In genomic region chr11:57427692-57428082, GRCh38 we compare ENCODE assay signal across 8 cellular contexts. TPM values are rescaled to one million over a fixed set of nuclear protein-coding genes. Genes with fewer than 3 reads are reported as not detected.
DNase-seq lines count a peak whose midpoint lies in the region; ATAC-seq lines count a peak whose summit lies in the region.

No MANE protein-coding gene starts in this region.

- H3K27ac Mint-ChIP-seq in activated T-helper 2 cell treated with anti-CD3 and anti-CD28 coated beads, Interferon-gamma antibody, Interleukin-2, Interleukin-4, amounts not matched to agents 10 μg/mL and 5 μg/mL and 100 μg/mL, durations not matched to agents 14 hours and 24 hours and 36 hours, result peak overlapping the region; percentile 64

- H3K4me1 Mint-ChIP-seq in activated T-helper 2 cell treated with anti-CD3 and anti-CD28 coated beads, Interferon-gamma antibody, Interleukin-2, Interleukin-4, amounts not matched to agents 10 μg/mL and 5 μg/mL and 100 μg/mL, durations not matched to agents 14 hours and 24 hours and 36 hours (ENCODE audit: low read depth), result peaks cover 42% of the 10 kb centered on the region

- H3K9me3 Mint-ChIP-seq in activated T-helper 2 cell treated with anti-CD3 and anti-CD28 coated beads, Interferon-gamma antibody, Interleukin-2, Interleukin-4, amounts not matched to agents 10 μg/mL and 5 μg/mL and 100 μg/mL, durations not matched to agents 14 hours and 24 hours and 36 hours, result no peaks in the 10 kb centered on the region

- peak; percentile 72 for DNase-seq in G401 (ENCODE audit: low spot score)
- no peak for DNase-seq in activated T-helper 2 cell treated with anti-CD3 and anti-CD28 coated beads, Interferon-gamma antibody, Interleukin-2, Interleukin-4, amounts not matched to agents 10 μg/mL and 5 μg/mL and 100 μg/mL, durations not matched to agents 14 hours and 24 hours and 36 hours (ENCODE audit: low spot score)
- DNase-seq in left cardiac atrium, result peak; percentile 76
- DNase-seq in sciatic nerve (ENCODE audit: low spot score), result peak; percentile 93
- no peak for DNase-seq in DMS114 treated with DMSO at 0.1 percent for 48 hours (lab: John Stamatoyannopoulos, UW; ENCODE audit: unreplicated experiment)
- no peak for DNase-seq in D341Med (ENCODE audit: low spot score)
- no peak for DNase-seq in activated gamma-delta T cell treated with Interleukin-2 at 50 U/mL for 16 hours

- peaks cover 40% of the 10 kb centered on the region for H3K36me3 Mint-ChIP-seq in activated T-helper 2 cell treated with anti-CD3 and anti-CD28 coated beads, Interferon-gamma antibody, Interleukin-2, Interleukin-4, amounts not matched to agents 10 μg/mL and 5 μg/mL and 100 μg/mL, durations not matched to agents 14 hours and 24 hours and 36 hours (ENCODE audit: low read depth)

- in situ Hi-C loops in G401 (cut with HindIII; ENCODE audit: low sequenced_read_pairs), result no loop called here

- H3K27me3 Mint-ChIP-seq in activated T-helper 2 cell treated with anti-CD3 and anti-CD28 coated beads, Interferon-gamma antibody, Interleukin-2, Interleukin-4, amounts not matched to agents 10 μg/mL and 5 μg/mL and 100 μg/mL, durations not matched to agents 14 hours and 24 hours and 36 hours (ENCODE audit: low read depth), result peaks cover 3% of the 10 kb centered on the region

- peak overlapping the region; percentile 91 for H3K4me3 Mint-ChIP-seq in activated T-helper 2 cell treated with anti-CD3 and anti-CD28 coated beads, Interferon-gamma antibody, Interleukin-2, Interleukin-4, amounts not matched to agents 10 μg/mL and 5 μg/mL and 100 μg/mL, durations not matched to agents 14 hours and 24 hours and 36 hours (ENCODE audit: low read depth)

- ATAC-seq in left cardiac atrium, result peak; percentile 41 to 45
- peak; percentile 80 for ATAC-seq in sciatic nerve
- ATAC-seq in GM18858 (IDR thresholded peaks at IDR 0.05; ENCODE audit: unreplicated experiment), result no peak

- intact Hi-C loops in activated T-helper 2 cell treated with anti-CD3 and anti-CD28 coated beads, Interferon-gamma antibody, Interleukin-2, Interleukin-4, amounts not matched to agents 10 μg/mL and 5 μg/mL and 100 μg/mL, durations not matched to agents 14 hours and 24 hours and 36 hours (cut with micrococcal nuclease), result loop anchor here (5.0 to 10.0 kb wide), 3 partner anchors 90 to 240 kb away; partner anchors contain the start of genes P2RX3, SSRP1, YPEL4 and ZDHHC5
- intact Hi-C loops in left cardiac atrium (cut with DNase I) (no loop called here), sciatic nerve (cut with DNase I) (no loop called here)

RNA-seq across cellular contexts. Expression of gene SLC43A3, which starts 0.8 kb away (rescaled TPM):
- not detected in 2 replicates for total RNA-seq in G401 (2014; rRNA removed; shearing (Covaris generic))
- total RNA-seq in activated T-helper 2 cell treated with anti-CD3 and anti-CD28 coated beads, Interferon-gamma antibody, Interleukin-2, Interleukin-4, amounts not matched to agents 10 μg/mL and 5 μg/mL and 100 μg/mL, durations not matched to agents 14 hours and 24 hours and 36 hours, result 174 and 189 TPM in 2 replicates
- 10 to 100 TPM; 39.3 to 46.7 TPM for total RNA-seq in left cardiac atrium
- total RNA-seq in sciatic nerve, result 75.4 TPM

RNA-seq across cellular contexts. Expression of gene RTN4RL2, which starts 32.6 kb away (rescaled TPM):
- total RNA-seq in G401 (2014; rRNA removed; shearing (Covaris generic)), result 2.9 TPM in 1 of 2 replicates, not detected in the other
- 0.18 TPM in 1 of 2 replicates, not detected in the other for total RNA-seq in activated T-helper 2 cell treated with anti-CD3 and anti-CD28 coated beads, Interferon-gamma antibody, Interleukin-2, Interleukin-4, amounts not matched to agents 10 μg/mL and 5 μg/mL and 100 μg/mL, durations not matched to agents 14 hours and 24 hours and 36 hours
- total RNA-seq in left cardiac atrium (1 to 10 TPM; 1.9 to 2.4 TPM), sciatic nerve (2.5 TPM)

RNA-seq across cellular contexts. Expression of gene PRG2, which starts 37.2 kb away (rescaled TPM):
- total RNA-seq in G401 (2014; rRNA removed; shearing (Covaris generic)), result not detected in 2 replicates
- total RNA-seq in activated T-helper 2 cell treated with anti-CD3 and anti-CD28 coated beads, Interferon-gamma antibody, Interleukin-2, Interleukin-4, amounts not matched to agents 10 μg/mL and 5 μg/mL and 100 μg/mL, durations not matched to agents 14 hours and 24 hours and 36 hours, result 0.18 TPM in 1 of 2 replicates, not detected in the other
- total RNA-seq in left cardiac atrium (not detected), sciatic nerve (not detected)

RNA-seq across cellular contexts. Expression of gene PRG3, which starts 46.7 kb away (rescaled TPM):
- total RNA-seq in G401 (2014; rRNA removed; shearing (Covaris generic)), result not detected in 2 replicates
- total RNA-seq in activated T-helper 2 cell treated with anti-CD3 and anti-CD28 coated beads, Interferon-gamma antibody, Interleukin-2, Interleukin-4, amounts not matched to agents 10 μg/mL and 5 μg/mL and 100 μg/mL, durations not matched to agents 14 hours and 24 hours and 36 hours, result not detected in 2 replicates
- not detected for total RNA-seq in left cardiac atrium
- not detected for total RNA-seq in sciatic nerve

Comparison
In these comparisons a context has a peak if more than half of its experiments do, and no peak if none do; other contexts are left out.
1. DNase-seq: peak in G401 (single experiment), left cardiac atrium (single experiment) and sciatic nerve (single experiment); none in activated T-helper 2 cell treated with anti-CD3 and anti-CD28 coated beads, Interferon-gamma antibody, Interleukin-2, Interleukin-4, amounts not matched to agents 10 μg/mL and 5 μg/mL and 100 μg/mL, durations not matched to agents 14 hours and 24 hours and 36 hours (single experiment), DMS114 treated with DMSO at 0.1 percent for 48 hours (single experiment), D341Med (single experiment) and activated gamma-delta T cell treated with Interleukin-2 at 50 U/mL for 16 hours (single experiment).
2. RNA of gene SLC43A3, which starts 0.8 kb away (total RNA-seq): 174 to 189 TPM in activated T-helper 2 cell treated with anti-CD3 and anti-CD28 coated beads, Interferon-gamma antibody, Interleukin-2, Interleukin-4, amounts not matched to agents 10 μg/mL and 5 μg/mL and 100 μg/mL, durations not matched to agents 14 hours and 24 hours and 36 hours, 75.4 TPM in sciatic nerve (single experiment) and 39.3 to 46.7 TPM in left cardiac atrium; not detected in G401; every median in the first group is over 10 times any median in the second.